1 cellular context compared by ENCODE assay signal in the genomic region with DNA sequence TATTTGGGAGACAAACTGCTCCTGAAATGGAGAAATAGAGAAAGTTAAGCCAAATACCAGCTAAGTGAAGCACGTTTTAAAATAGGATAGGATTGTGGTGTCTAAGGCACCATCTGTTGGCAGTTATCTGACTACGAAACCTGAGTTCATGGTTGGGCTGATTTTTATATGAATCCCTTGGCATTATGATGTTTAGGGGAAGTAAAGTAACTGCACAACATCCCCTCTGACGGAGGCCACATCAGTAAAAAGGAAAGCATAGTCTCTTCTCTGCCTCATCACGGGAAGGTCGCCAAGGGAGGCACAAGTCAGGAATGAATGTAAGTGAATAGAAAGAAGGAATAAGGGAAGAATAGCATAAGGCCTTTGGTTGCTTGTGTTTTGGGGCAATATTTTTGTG.
TF ChIP-seq lines count a peak whose summit lies in the region.

No MANE protein-coding gene starts in this region.

TF ChIP-seq in IMR-90, 13 proteins besides CTCF, POLR2A, EP300 and RAD21:
- TF ChIP-seq, protein P1, sequence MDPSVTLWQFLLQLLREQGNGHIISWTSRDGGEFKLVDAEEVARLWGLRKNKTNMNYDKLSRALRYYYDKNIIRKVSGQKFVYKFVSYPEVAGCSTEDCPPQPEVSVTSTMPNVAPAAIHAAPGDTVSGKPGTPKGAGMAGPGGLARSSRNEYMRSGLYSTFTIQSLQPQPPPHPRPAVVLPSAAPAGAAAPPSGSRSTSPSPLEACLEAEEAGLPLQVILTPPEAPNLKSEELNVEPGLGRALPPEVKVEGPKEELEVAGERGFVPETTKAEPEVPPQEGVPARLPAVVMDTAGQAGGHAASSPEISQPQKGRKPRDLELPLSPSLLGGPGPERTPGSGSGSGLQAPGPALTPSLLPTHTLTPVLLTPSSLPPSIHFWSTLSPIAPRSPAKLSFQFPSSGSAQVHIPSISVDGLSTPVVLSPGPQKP (IDR thresholded peaks at IDR 0.05; ENCODE audit: borderline replicate concordance, low read depth, low read length): no peak
- no peak for TF ChIP-seq CEBPB (IDR thresholded peaks at IDR 0.05; ENCODE audit: low read depth, low read length)
- TF ChIP-seq CHD1 (IDR thresholded peaks at IDR 0.05; ENCODE audit: low read depth, low read length): no peak
